ENCODE assay signal across 11 cellular contexts in the genomic region with DNA sequence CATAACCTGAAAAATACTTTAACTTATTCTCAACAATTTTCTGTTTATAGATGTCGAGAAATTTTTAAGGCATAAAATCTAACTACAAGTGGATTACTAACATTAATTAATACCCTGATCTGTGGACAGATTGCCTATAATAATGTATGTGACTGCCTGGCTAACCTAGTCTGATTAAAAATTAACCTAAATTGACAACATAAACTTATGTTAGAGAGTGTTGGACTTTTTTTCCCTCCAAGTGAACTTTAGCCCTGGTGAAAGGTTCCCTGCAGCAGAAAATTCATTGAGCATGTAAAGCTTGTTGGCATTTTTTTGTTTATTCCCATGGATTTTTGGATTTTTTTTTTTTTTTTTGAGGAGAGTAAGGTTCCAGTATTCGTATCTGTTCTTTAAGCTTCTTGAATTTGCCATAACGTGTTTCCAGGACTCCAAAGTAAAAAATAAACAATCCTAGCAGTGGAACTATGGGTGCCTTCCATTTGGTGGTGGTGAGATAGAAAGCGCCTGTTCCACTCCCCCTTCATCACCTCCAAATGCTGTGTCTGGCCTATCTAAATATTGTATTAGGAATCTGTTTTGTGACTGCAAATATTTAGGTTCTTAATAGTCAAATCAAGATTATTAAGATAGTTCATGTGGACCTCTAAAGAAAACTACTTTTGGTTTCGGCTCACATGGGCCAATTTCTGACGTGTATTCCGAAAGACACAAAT. TPM values are rescaled to one million over a fixed set of nuclear protein-coding genes. Genes with fewer than 3 reads are reported as not detected.
DNase-seq lines count a peak whose midpoint lies in the region; ATAC-seq, FAIRE-seq and TF ChIP-seq lines count a peak whose summit lies in the region.
"Had no signal": no experiment of that assay in that cellular context is flagged by ENCODE, and none has a peak within 500 bp of the region (broad histone marks: within the 10 kb centered on the region; RNA-seq: fewer than 3 reads in every experiment).

No MANE protein-coding gene starts in this region.

- H3K9me3 Mint-ChIP-seq in Calu3 (ENCODE audit: low read depth, unreplicated experiment) (no peaks in the 10 kb centered on the region), progenitor cell of endocrine pancreas (ENCODE audit: low read depth) (no peaks in the 10 kb centered on the region)

- H3K27me3 Mint-ChIP-seq in Calu3 (ENCODE audit: unreplicated experiment) (no peaks in the 10 kb centered on the region), progenitor cell of endocrine pancreas (no peaks in the 10 kb centered on the region)

- intact Hi-C loops in Calu3 (cut with micrococcal nuclease; ENCODE audit: unreplicated experiment): no loop called here

- CTCF ChIA-PET in Calu3 (lab: Charles Lee): interaction anchor here (0.7 to 1.9 kb wide), 4 partner anchors 18 to 175 kb away, joined by 3 to 9 read pairs (median 4); no protein-coding TSS in a partner anchor

- H3K4me1 Mint-ChIP-seq in Calu3 (ENCODE audit: low read depth, unreplicated experiment): peaks cover 30% of the 10 kb centered on the region
- peaks cover 34% of the 10 kb centered on the region for H3K4me1 Mint-ChIP-seq in progenitor cell of endocrine pancreas (ENCODE audit: low read depth)

- peak; percentile 73 for FAIRE-seq in RCC 7860 (lab: Jason Lieb, UNC)

- DNase-seq in Calu3 (no peak), RCC 7860 (ENCODE audit: low spot score) (no peak), fibroblast of pulmonary artery (ENCODE audit: low read depth) (no peak), progenitor cell of endocrine pancreas (ENCODE audit: low spot score, unreplicated experiment) (no peak), NCI-H226 (no peak), NCI-H1930 (lab: John Stamatoyannopoulos, UW) (no peak), NCI-H1417 (lab: John Stamatoyannopoulos, UW) (no peak)
- DNase-seq: activated CD4-positive, alpha-beta T cell treated with anti-CD3 and anti-CD28 coated beads for 1 hour; NCI-H2029 treated with DMSO at 0.1 percent for 48 hours; stimulated activated CD4-positive, alpha-beta T cell treated with anti-CD3 and anti-CD28 coated beads, Interleukin-4, amount 100 ng/mL, for 1 hour had no signal

- peaks cover 74% of the 10 kb centered on the region for H3K36me3 Mint-ChIP-seq in Calu3 (ENCODE audit: insufficient read depth, unreplicated experiment)
- peaks cover 9% of the 10 kb centered on the region for H3K36me3 Mint-ChIP-seq in progenitor cell of endocrine pancreas (ENCODE audit: insufficient read depth)

- H3K27ac Mint-ChIP-seq in Calu3 (ENCODE audit: unreplicated experiment): peak overlapping the region; percentile 94
- peak overlapping the region; percentile 84 for H3K27ac Mint-ChIP-seq in progenitor cell of endocrine pancreas

- H3K4me3 Mint-ChIP-seq in Calu3 (ENCODE audit: low read depth, unreplicated experiment): peak overlapping the region; percentile 94
- H3K4me3 Mint-ChIP-seq in progenitor cell of endocrine pancreas (ENCODE audit: low read depth): peak overlapping the region; percentile 95

- TF ChIP-seq CTCF in Calu3 (IDR thresholded peaks at IDR 0.05; ENCODE audit: unreplicated experiment) (no peak), fibroblast of pulmonary artery (IDR thresholded peaks at IDR 0.05; ENCODE audit: low read length, missing control alignments) (no peak), progenitor cell of endocrine pancreas (IDR thresholded peaks at IDR 0.05; ENCODE audit: unreplicated experiment) (no peak)

- BruUV-seq in Calu3 (replicated peaks; lab: Mats Ljungman, UMichigan): no TSS peak

- peak overlapping the region; percentile 65 for H3K4me3 ChIP-seq in fibroblast of pulmonary artery (replicated peaks; ENCODE audit: low read depth, low read length)

- ATAC-seq in GM19328 (IDR thresholded peaks at IDR 0.05; ENCODE audit: unreplicated experiment): no peak

RNA-seq across cellular contexts. Expression of gene NET1, which starts 36.1 kb away (rescaled TPM):
- total RNA-seq in Calu3 (2022) (147 and 154 TPM in 2 replicates), progenitor cell of endocrine pancreas (97.5 and 103 TPM in 2 replicates)

RNA-seq across cellular contexts. Expression of gene TUBAL3, which starts 43.9 kb away (rescaled TPM):
- total RNA-seq in Calu3 (2022) (not detected in 2 replicates), progenitor cell of endocrine pancreas (not detected in 2 replicates)

RNA-seq across cellular contexts. Expression of gene CALML5, which starts 50.9 kb away (rescaled TPM):
- total RNA-seq in Calu3 (2022) (not detected in 2 replicates), progenitor cell of endocrine pancreas (not detected in 2 replicates)
